Comparison of ENCODE assay signal across 8 cellular contexts in genomic region chr11:119422505-119423416, GRCh38. TPM values are rescaled to one million over a fixed set of nuclear protein-coding genes. Genes with fewer than 3 reads are reported as not detected.
DNase-seq lines count a peak whose midpoint lies in the region; ATAC-seq and TF ChIP-seq lines count a peak whose summit lies in the region.

TSS of gene THY1 (minus strand) at chr11:119423172. CDS start at chr11:119420905, 2,267 bp downstream.

- TF ChIP-seq POLR2A in Peyer's patch (IDR thresholded peaks at IDR 0.05) (no peak), esophagus muscularis mucosa (IDR thresholded peaks at IDR 0.05; ENCODE audit: low read depth) (no peak)

- H3K9me3 ChIP-seq in Peyer's patch (no peaks in the 10 kb centered on the region), esophagus muscularis mucosa (no peaks in the 10 kb centered on the region)

- H3K27ac Mint-ChIP-seq in nephron progenitor cell, result no peak within 1 kb of the TSS

- peaks cover 16% of the 10 kb centered on the region for H3K36me3 Mint-ChIP-seq in nephron progenitor cell (ENCODE audit: low read depth)

- WGBS in esophagus muscularis mucosa, result 2% methylated on average over 26 of the region's 60 CpGs

- peak within 1 kb of the TSS; percentile 30 for H3K4me3 ChIP-seq in GM12864 (ENCODE audit: low read depth, low read length)
- H3K4me3 ChIP-seq in Peyer's patch, result peak within 1 kb of the TSS; percentile 12 to 54 (median 34)
- peak within 1 kb of the TSS; percentile 57 to 65 (median 59) for H3K4me3 ChIP-seq in esophagus muscularis mucosa

- no peaks in the 10 kb centered on the region for H3K9me3 Mint-ChIP-seq in nephron progenitor cell

- peaks cover 41% of the 10 kb centered on the region for H3K27me3 Mint-ChIP-seq in nephron progenitor cell (ENCODE audit: low read depth, poor library complexity)

- peak within 1 kb of the TSS; percentile 85 for H3K4me3 Mint-ChIP-seq in nephron progenitor cell

- peaks cover 49% of the 10 kb centered on the region for H3K4me1 Mint-ChIP-seq in nephron progenitor cell

- no peak for TF ChIP-seq EP300 in esophagus muscularis mucosa (IDR thresholded peaks at IDR 0.05)

- TF ChIP-seq CTCF in GM12864 (IDR thresholded peaks at IDR 0.05; ENCODE audit: low read depth, low read length, missing control alignments) (no peak), Peyer's patch (IDR thresholded peaks at IDR 0.05) (no peak), esophagus muscularis mucosa (IDR thresholded peaks at IDR 0.05) (no peak), nephron progenitor cell (IDR thresholded peaks at IDR 0.05) (no peak)

- H3K36me3 ChIP-seq in Peyer's patch (no peaks in the 10 kb centered on the region), esophagus muscularis mucosa (peaks cover 0 to 16% (median 0%) of the 10 kb centered on the region in 4 donors)

- no peak for DNase-seq in GM12864 (ENCODE audit: low read depth)
- no peak for DNase-seq in Peyer's patch
- DNase-seq in esophagus muscularis mucosa (ENCODE audit: extremely low spot score), result no peak
- DNase-seq in nephron progenitor cell, result peak; percentile 66
- DNase-seq in NCI-H345 (lab: John Stamatoyannopoulos, UW), result no peak

- H3K27me3 ChIP-seq in Peyer's patch (no peaks in the 10 kb centered on the region), esophagus muscularis mucosa (peaks cover 0 to 29% (median 0%) of the 10 kb centered on the region in 4 donors)

- H3K27ac ChIP-seq in Peyer's patch, result peak within 1 kb of the TSS in 2 of 4 donors; percentile 57 to 73
- peak within 1 kb of the TSS; percentile 30 to 76 (median 54) for H3K27ac ChIP-seq in esophagus muscularis mucosa (replicated peaks in 1 of 4)

- ATAC-seq in GM21526 (IDR thresholded peaks at IDR 0.05; ENCODE audit: low FRiP score, unreplicated experiment) (no peak), HG02885 (IDR thresholded peaks at IDR 0.05; ENCODE audit: poor library complexity, unreplicated experiment) (no peak), GM18520 (IDR thresholded peaks at IDR 0.05; ENCODE audit: unreplicated experiment) (no peak)

- intact Hi-C loops in esophagus muscularis mucosa (cut with DNase I), result no loop called here

- H3K4me1 ChIP-seq in Peyer's patch (peaks cover 0 to 7% (median 2%) of the 10 kb centered on the region in 4 donors), esophagus muscularis mucosa (peaks cover 19 to 39% (median 30%) of the 10 kb centered on the region in 4 donors)

RNA-seq across cellular contexts. Expression of gene THY1, which starts in this region (rescaled TPM):
- total RNA-seq in Peyer's patch (10 to 100 TPM in 2 of 4 donors, 1 to 10 TPM in 2; 2.1 to 28.1 (median 9.4) TPM), esophagus muscularis mucosa (10 to 100 TPM; 13.3 to 70.1 (median 25.4) TPM)
